ENCODE assay signal across 13 cellular contexts in the genomic region with DNA sequence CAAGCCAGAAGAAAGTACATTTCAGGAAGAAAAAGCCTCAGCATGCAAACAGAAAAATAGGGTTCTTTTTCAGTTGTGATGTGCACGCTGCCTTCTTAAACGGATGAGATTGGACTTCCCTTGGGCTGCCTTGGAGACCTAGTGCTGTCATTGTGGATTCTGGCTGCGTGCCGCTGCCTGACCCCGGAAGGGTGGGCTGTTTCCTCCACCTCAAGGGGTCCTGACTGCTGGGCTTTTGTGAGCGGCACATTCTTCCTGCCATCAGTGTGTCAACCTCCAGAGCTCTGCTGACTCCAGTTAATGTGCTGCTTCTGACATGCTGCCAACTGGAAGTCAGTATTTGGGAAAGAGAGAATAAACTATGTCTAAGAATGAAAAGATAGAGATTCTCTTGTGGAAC.
"Had no signal": no experiment of that assay in that cellular context is flagged by ENCODE, and none has a peak within 500 bp of the region (broad histone marks: within the 10 kb centered on the region; RNA-seq: fewer than 3 reads in every experiment).

No MANE protein-coding gene starts in this region.

- H3K9me3 Mint-ChIP-seq: activated naive CD4-positive, alpha-beta T cell treated with anti-CD3 and anti-CD28 coated beads for 36 hours had no signal

- H3K27ac ChIP-seq: left ventricle myocardium inferior, thyroid gland, VCaP had no signal

- H3K27ac Mint-ChIP-seq: activated naive CD4-positive, alpha-beta T cell treated with anti-CD3 and anti-CD28 coated beads for 36 hours had no signal

- H3K9me3 ChIP-seq: left ventricle myocardium inferior, thyroid gland had no signal

- H3K27me3 ChIP-seq: thyroid gland had no signal

- H3K4me1 ChIP-seq: thyroid gland had no signal

- H3K4me3 Mint-ChIP-seq: activated naive CD4-positive, alpha-beta T cell treated with anti-CD3 and anti-CD28 coated beads for 36 hours had no signal

- DNase-seq: activated CD4-positive, alpha-beta T cell treated with anti-CD3 and anti-CD28 coated beads for 1 hour; activated CD4-positive, alpha-beta T cell treated with anti-CD3 and anti-CD28 coated beads, Interleukin-2, amount 50 U/mL, for 4 hours; activated naive CD4-positive, alpha-beta T cell treated with anti-CD3 and anti-CD28 coated beads for 36 hours; aorta; cortex of kidney; effector CD8-positive, alpha-beta T cell; kidney; left ventricle myocardium inferior; retina; stimulated activated naive CD4-positive, alpha-beta T cell treated with Interleukin-2 at 50 U/mL for 16 hours; T-helper 2 cell; thyroid gland had no signal

- H3K4me3 ChIP-seq: left ventricle myocardium inferior, thyroid gland had no signal
